Comparison of ENCODE assay signal across 5 cellular contexts in genomic region chr3:60501303-60501702, GRCh38.
"Had no signal": no experiment of that assay in that cellular context is flagged by ENCODE, and none has a peak within 500 bp of the region (broad histone marks: within the 10 kb centered on the region; RNA-seq: fewer than 3 reads in every experiment).

No MANE protein-coding gene starts in this region.

- H3K9me3 Mint-ChIP-seq: GM23338, H9 had no signal

- H3K4me2 ChIP-seq: GM23338 had no signal

- H2AFZ ChIP-seq: GM23338 had no signal

- H3K4me1 Mint-ChIP-seq: GM23338, H9 had no signal

- H3K27ac Mint-ChIP-seq: GM23338, H9, IgD-negative memory B cell had no signal

- H3K27me3 Mint-ChIP-seq: IgD-negative memory B cell had no signal

- DNase-seq: H9, HCEC 1CT, KBM-7 had no signal

- ATAC-seq: GM23338 had no signal

- H3K4me3 Mint-ChIP-seq: GM23338, H9, IgD-negative memory B cell had no signal

- H3K36me3 Mint-ChIP-seq: IgD-negative memory B cell had no signal

- H3K4me3 ChIP-seq: GM23338 had no signal
